In genomic region chr7:135192914-135193536, GRCh38 we compare ENCODE assay signal across 25 cellular contexts. TPM values are rescaled to one million over a fixed set of nuclear protein-coding genes. Genes with fewer than 3 reads are reported as not detected.
DNase-seq lines count a peak whose midpoint lies in the region; ATAC-seq and TF ChIP-seq lines count a peak whose summit lies in the region.
"Had no signal": no experiment of that assay in that cellular context is flagged by ENCODE, and none has a peak within 500 bp of the region (broad histone marks: within the 10 kb centered on the region; RNA-seq: fewer than 3 reads in every experiment).

No MANE protein-coding gene starts in this region.

- peak overlapping the region; percentile 60 for H3K27ac Mint-ChIP-seq in memory B cell
- H3K27ac Mint-ChIP-seq: activated naive CD8-positive, alpha-beta T cell treated with anti-CD3 and anti-CD28 coated beads for 36 hours; mesothelial cell of epicardium had no signal

- peaks cover 68% of the 10 kb centered on the region for H3K36me3 ChIP-seq in right atrium auricular region

- H3K9me3 Mint-ChIP-seq in memory B cell, result no peaks in the 10 kb centered on the region
- H3K9me3 Mint-ChIP-seq: activated naive CD8-positive, alpha-beta T cell treated with anti-CD3 and anti-CD28 coated beads for 36 hours; CD4-positive, CD25-positive, alpha-beta regulatory T cell; mesothelial cell of epicardium had no signal

- no peaks in the 10 kb centered on the region for H3K4me1 ChIP-seq in right atrium auricular region

- DNase-seq in right atrium auricular region (ENCODE audit: low spot score) (peak; percentile 26), left ventricle myocardium superior (no peak), ecto neural progenitor cell (ENCODE audit: low spot score) (peak; percentile 33), memory B cell (ENCODE audit: low spot score in 2 of 2) (no peak), NCI-H226 (no peak), GM03348 (ENCODE audit: low spot score) (no peak)
- DNase-seq: activated CD4-positive, alpha-beta T cell treated with anti-CD3 and anti-CD28 coated beads, Interleukin-2, amount 50 U/mL, for 1 hour; activated naive CD8-positive, alpha-beta T cell treated with anti-CD3 and anti-CD28 coated beads for 36 hours; activated T-cell treated with anti-CD3 and anti-CD28 coated beads for 4 hours; CD4-positive, CD25-positive, alpha-beta regulatory T cell; GOT3; hypothalamus; kidney glomerular epithelial cell; NCI-H2029 treated with DMSO at 0.1 percent for 48 hours; NCI-H510A; RPMI8226; stimulated activated naive CD4-positive, alpha-beta T cell; T-helper 1 cell had no signal

- H3K27ac ChIP-seq in right atrium auricular region, result no peak overlapping the region

- H3K4me1 Mint-ChIP-seq in memory B cell, result peaks cover 13% of the 10 kb centered on the region
- H3K4me1 Mint-ChIP-seq: activated naive CD8-positive, alpha-beta T cell treated with anti-CD3 and anti-CD28 coated beads for 36 hours had no signal

- H3K36me3 Mint-ChIP-seq in memory B cell, result peaks cover 54% of the 10 kb centered on the region

- intact Hi-C loops in left ventricle myocardium superior (cut with micrococcal nuclease), result no loop called here

- no peaks in the 10 kb centered on the region for H3K27me3 ChIP-seq in right atrium auricular region
- H3K27me3 ChIP-seq: tibial nerve had no signal

- no peaks in the 10 kb centered on the region for H3K27me3 Mint-ChIP-seq in memory B cell
- H3K27me3 Mint-ChIP-seq: activated naive CD8-positive, alpha-beta T cell treated with anti-CD3 and anti-CD28 coated beads for 36 hours; CD4-positive, CD25-positive, alpha-beta regulatory T cell had no signal

- H3K9me3 ChIP-seq in right atrium auricular region, result no peaks in the 10 kb centered on the region
- H3K9me3 ChIP-seq: tibial nerve had no signal

- ATAC-seq in left ventricle myocardium superior (no peak), memory B cell (ENCODE audit: low read depth) (no peak), GM21825 (IDR thresholded peaks at IDR 0.05; ENCODE audit: unreplicated experiment) (no peak), GM21381 (IDR thresholded peaks at IDR 0.05; ENCODE audit: unreplicated experiment) (no peak)

- TF ChIP-seq CTCF in right atrium auricular region (IDR thresholded peaks at IDR 0.05), result no peak

- no peak overlapping the region for H3K4me3 ChIP-seq in right atrium auricular region
- H3K4me3 ChIP-seq: tibial nerve had no signal

- H3K4me3 Mint-ChIP-seq in memory B cell, result no peak overlapping the region
- H3K4me3 Mint-ChIP-seq: activated naive CD8-positive, alpha-beta T cell treated with anti-CD3 and anti-CD28 coated beads for 36 hours; CD4-positive, CD25-positive, alpha-beta regulatory T cell; mesothelial cell of epicardium had no signal

RNA-seq across cellular contexts. Expression of gene WDR91, which starts 18.3 kb away (rescaled TPM):
- 1 to 10 TPM; 3.3 to 4.5 TPM for total RNA-seq in right atrium auricular region
- 6.3 TPM for total RNA-seq in left ventricle myocardium superior

RNA-seq across cellular contexts. Expression of gene CYREN, which starts 22.5 kb away (rescaled TPM):
- 10 to 100 TPM; 25.5 to 31.4 TPM for total RNA-seq in right atrium auricular region
- 25.2 TPM for total RNA-seq in left ventricle myocardium superior

RNA-seq across cellular contexts. Expression of gene STRA8, which starts 40.6 kb away (rescaled TPM):
- total RNA-seq in right atrium auricular region (not detected), left ventricle myocardium superior (not detected)
- total RNA-seq: A673; activated naive CD8-positive, alpha-beta T cell treated with anti-CD3 and anti-CD28 coated beads for 36 hours; CD4-positive, CD25-positive, alpha-beta regulatory T cell; dermis microvascular lymphatic vessel endothelial cell; mesothelial cell of epicardium; renal cortical epithelial cell; tibial nerve had no signal

RNA-seq across cellular contexts. Expression of gene TMEM140, which starts 45.2 kb away (rescaled TPM):
- total RNA-seq in right atrium auricular region (10 to 100 TPM; 10.7 to 14.9 TPM), left ventricle myocardium superior (16.5 TPM)
- total RNA-seq: A673 had no signal

Comparison
In these comparisons a context has a peak if more than half of its experiments do, and no peak if none do; other contexts are left out.
1. DNase-seq: peak in right atrium auricular region (single experiment) and ecto neural progenitor cell (single experiment); none in left ventricle myocardium superior (single experiment), memory B cell (0 of 2), NCI-H226 (single experiment) and GM03348 (single experiment).